Comparison of ENCODE assay signal across 25 cellular contexts in genomic region chr10:106873770-106874717, GRCh38.
DNase-seq lines count a peak whose midpoint lies in the region; ATAC-seq, FAIRE-seq and TF ChIP-seq lines count a peak whose summit lies in the region.
"Had no signal": no experiment of that assay in that cellular context is flagged by ENCODE, and none has a peak within 500 bp of the region (broad histone marks: within the 10 kb centered on the region; RNA-seq: fewer than 3 reads in every experiment).

No MANE protein-coding gene starts in this region.

- no peaks in the 10 kb centered on the region for H4K20me1 ChIP-seq in K562 (replicated peaks; ENCODE audit: control insufficient read depth, insufficient read depth, low read length)
- H4K20me1 ChIP-seq: BLaER1 treated with 17β-estradiol and CSF1 and Interleukin-3, amounts not matched to agents 10 nM and 100 nM had no signal

- H3K9ac ChIP-seq in K562 (ENCODE audit: insufficient read depth in 1 of 2, low read depth in 2 of 2, low read length in 2 of 2) = no peak overlapping the region
- H3K9ac ChIP-seq: BLaER1 treated with 17β-estradiol and CSF1 and Interleukin-3, amounts not matched to agents 10 nM and 100 nM; GM23248 had no signal

- H3K27ac ChIP-seq in K562 (ENCODE audit: extremely low read depth, low read depth, low read length) = no peak overlapping the region
- no peak overlapping the region for H3K27ac ChIP-seq in foreskin keratinocyte
- no peak overlapping the region for H3K27ac ChIP-seq in naive thymus-derived CD4-positive, alpha-beta T cell (ENCODE audit: low read depth, low read length)
- H3K27ac ChIP-seq: BLaER1 treated with 17β-estradiol and CSF1 and Interleukin-3, amounts not matched to agents 10 nM and 100 nM; GM23248 had no signal

- H3K4me1 Mint-ChIP-seq in naive thymus-derived CD8-positive, alpha-beta T cell = no peaks in the 10 kb centered on the region
- no peaks in the 10 kb centered on the region for H3K4me1 Mint-ChIP-seq in naive thymus-derived CD4-positive, alpha-beta T cell
- H3K4me1 Mint-ChIP-seq: T-cell had no signal

- peak; percentile 3 for DNase-seq in CD1c-positive myeloid dendritic cell (ENCODE audit: extremely low spot score)
- DNase-seq in K562 (ENCODE audit: extremely low read depth in 1 of 4, low spot score in 3 of 4) = no peak
- no peak for DNase-seq in naive thymus-derived CD8-positive, alpha-beta T cell
- DNase-seq in foreskin keratinocyte = no peak
- DNase-seq in naive thymus-derived CD4-positive, alpha-beta T cell = no peak
- no peak for DNase-seq in DMS79 (lab: John Stamatoyannopoulos, UW)
- DNase-seq: 8988T; CD8-positive, alpha-beta T cell; GM23248; H9; NCI-H1092; NCI-H1436; NCI-H1930; NCI-H2227 treated with DMSO at 0.1 percent for 48 hours; NCI-H510A treated with DMSO at 0.1 percent for 48 hours; NCI-H748 treated with DMSO at 0.1 percent for 48 hours; NK-92 treated with Interleukin-12 subunit alpha and Interleukin-12 subunit beta, amount 100 ng/mL, for 24 hours; SIG-M5; T-cell had no signal

- TF ChIP-seq RAD21 in K562 (CRISPR knock-in tag; conservative IDR thresholded peaks at IDR 0.05 in 1 of 2, IDR thresholded peaks at IDR 0.05 in 1 of 2) = no peak

- no peak for TF ChIP-seq POLR2A in K562 (conservative IDR thresholded peaks at IDR 0.05)

- H3K79me2 ChIP-seq in K562 (ENCODE audit: control insufficient read depth, insufficient read depth, low read length) = no peaks in the 10 kb centered on the region

- no TSS peak for BruUV-seq in K562 (replicated peaks; lab: Mats Ljungman, UMichigan)

- TF ChIP-seq CTCF in K562 (IDR thresholded peaks at IDR 0.05 in 2 of 3, conservative IDR thresholded peaks at IDR 0.05 in 1 of 3; ENCODE audit: insufficient read depth in 2 of 3, low read depth in 1 of 3, low read length in 3 of 3) = no peak
- TF ChIP-seq CTCF in foreskin keratinocyte (conservative IDR thresholded peaks at IDR 0.05) = no peak

- in situ Hi-C loops in K562 (cut with MboI) = no loop called here

- no peak overlapping the region for H3K27ac Mint-ChIP-seq in naive thymus-derived CD8-positive, alpha-beta T cell
- H3K27ac Mint-ChIP-seq in naive thymus-derived CD4-positive, alpha-beta T cell = no peak overlapping the region
- H3K27ac Mint-ChIP-seq: CD8-positive, alpha-beta T cell; H9; T-cell; T-helper 2 cell treated with Interferon-gamma antibody and Interleukin-4, amounts not matched to agents 5 μg/mL and 100 μg/mL, for 36 hours had no signal

- POLR2A ChIA-PET in K562 (lab: Yijun Ruan, JAX) = no interaction called here
- POLR2A ChIA-PET in naive thymus-derived CD8-positive, alpha-beta T cell (lab: Charles Lee) = no interaction called here
- POLR2A ChIA-PET in naive thymus-derived CD4-positive, alpha-beta T cell (lab: Charles Lee) = no interaction called here

- H3K9me3 ChIP-seq in K562 (replicated peaks; ENCODE audit: control insufficient read depth, insufficient read depth, low read depth, low read length) = no peaks in the 10 kb centered on the region
- H3K9me3 ChIP-seq in naive thymus-derived CD4-positive, alpha-beta T cell (ENCODE audit: control insufficient read depth in 2 of 3, low read length in 3 of 3) = no peaks in the 10 kb centered on the region

- no peak overlapping the region for H3K4me3 Mint-ChIP-seq in naive thymus-derived CD8-positive, alpha-beta T cell
- H3K4me3 Mint-ChIP-seq in naive thymus-derived CD4-positive, alpha-beta T cell = no peak overlapping the region
- H3K4me3 Mint-ChIP-seq: CD8-positive, alpha-beta T cell; H9; T-cell; T-helper 2 cell treated with Interferon-gamma antibody and Interleukin-4, amounts not matched to agents 5 μg/mL and 100 μg/mL, for 36 hours had no signal

- no peaks in the 10 kb centered on the region for H3K36me3 ChIP-seq in K562 (ENCODE audit: control insufficient read depth, insufficient read depth, low read length)
- H3K36me3 ChIP-seq in naive thymus-derived CD4-positive, alpha-beta T cell (ENCODE audit: control insufficient read depth in 2 of 3, insufficient read depth in 3 of 3, low read length in 3 of 3) = no peaks in the 10 kb centered on the region
- H3K36me3 ChIP-seq: BLaER1 treated with 17β-estradiol and CSF1 and Interleukin-3, amounts not matched to agents 10 nM and 100 nM had no signal

- ATAC-seq in GM18867 (IDR thresholded peaks at IDR 0.05; ENCODE audit: unreplicated experiment) (peak; percentile 43), HG02981 (IDR thresholded peaks at IDR 0.05; ENCODE audit: unreplicated experiment) (peak; percentile 50), K562 (no peak), foreskin keratinocyte (no peak)
- ATAC-seq in naive thymus-derived CD8-positive, alpha-beta T cell = no peak
- no peak for ATAC-seq in naive thymus-derived CD4-positive, alpha-beta T cell
- ATAC-seq: CD8-positive, alpha-beta T cell; SK-N-SH treated with all-trans-retinoic acid at 6 μM for 48 hours; T-cell had no signal

- peaks cover 0 to 1% (median 0%) of the 10 kb centered on the region in 5 donors for H3K27me3 Mint-ChIP-seq in naive thymus-derived CD8-positive, alpha-beta T cell
- no peaks in the 10 kb centered on the region for H3K27me3 Mint-ChIP-seq in naive thymus-derived CD4-positive, alpha-beta T cell
- H3K27me3 Mint-ChIP-seq: T-cell had no signal

- H3K9me3 Mint-ChIP-seq in naive thymus-derived CD8-positive, alpha-beta T cell = peaks cover 0 to 28% (median under 1%) of the 10 kb centered on the region in 9 donors
- peaks cover 0 to 19% (median 4%) of the 10 kb centered on the region in 11 donors for H3K9me3 Mint-ChIP-seq in naive thymus-derived CD4-positive, alpha-beta T cell

- H2AFZ ChIP-seq in K562 (ENCODE audit: low read depth, low read length) = no peak overlapping the region
- H2AFZ ChIP-seq: GM23248 had no signal

- H3K27me3 ChIP-seq in K562 (ENCODE audit: control insufficient read depth in 2 of 2, insufficient read depth in 2 of 2, low read length in 2 of 2) (no peaks in the 10 kb centered on the region), foreskin keratinocyte (no peaks in the 10 kb centered on the region)
- no peaks in the 10 kb centered on the region for H3K27me3 ChIP-seq in naive thymus-derived CD4-positive, alpha-beta T cell (ENCODE audit: control insufficient read depth in 2 of 2, insufficient read depth in 2 of 2, low read length in 2 of 2)
- H3K27me3 ChIP-seq: BLaER1 treated with 17β-estradiol and CSF1 and Interleukin-3, amounts not matched to agents 10 nM and 100 nM had no signal

- H3K4me3 ChIP-seq in K562 = no peak overlapping the region
- no peak overlapping the region for H3K4me3 ChIP-seq in naive thymus-derived CD4-positive, alpha-beta T cell (ENCODE audit: low read length)
- H3K4me3 ChIP-seq: BLaER1 treated with 17β-estradiol and CSF1 and Interleukin-3, amounts not matched to agents 10 nM and 100 nM; GM23248 had no signal

- WGBS in K562 (ENCODE audit: insufficient coverage, low coverage, missing lambda C conversion rate) = 32% methylated on average over 5 of the region's 5 CpGs

- no peak overlapping the region for H3K4me2 ChIP-seq in K562 (ENCODE audit: insufficient read depth, low read length)
- H3K4me2 ChIP-seq: BLaER1 treated with 17β-estradiol and CSF1 and Interleukin-3, amounts not matched to agents 10 nM and 100 nM had no signal

- FAIRE-seq in K562 (lab: Jason Lieb, UNC) = no peak
- FAIRE-seq: G401.6 had no signal

- TF ChIP-seq EP300 in K562 (IDR thresholded peaks at IDR 0.05; ENCODE audit: low read length) = no peak

- intact Hi-C loops in K562 (cut with micrococcal nuclease) = no loop called here
- intact Hi-C loops in naive thymus-derived CD4-positive, alpha-beta T cell (cut with micrococcal nuclease) = no loop called here

- no peaks in the 10 kb centered on the region for H3K36me3 Mint-ChIP-seq in naive thymus-derived CD8-positive, alpha-beta T cell
- no peaks in the 10 kb centered on the region for H3K36me3 Mint-ChIP-seq in naive thymus-derived CD4-positive, alpha-beta T cell
- H3K36me3 Mint-ChIP-seq: CD8-positive, alpha-beta T cell; T-cell had no signal

- no peaks in the 10 kb centered on the region for H3K9me1 ChIP-seq in K562 (ENCODE audit: control insufficient read depth, insufficient read depth, low read length)

- CTCF ChIA-PET in K562 (lab: Yijun Ruan, JAX; ENCODE audit: low intra/inter-chr PET ratio) = no interaction called here
- CTCF ChIA-PET in naive thymus-derived CD4-positive, alpha-beta T cell (lab: Charles Lee) = no interaction called here

- H3K4me1 ChIP-seq in K562 (replicated peaks in 1 of 2; ENCODE audit: control insufficient read depth in 2 of 2, insufficient read depth in 2 of 2, low read length in 2 of 2) = peaks cover 0 to 5% of the 10 kb centered on the region in 2 experiments; a peak in 3 of 5 replicates
- H3K4me1 ChIP-seq in foreskin keratinocyte = no peaks in the 10 kb centered on the region
- no peaks in the 10 kb centered on the region for H3K4me1 ChIP-seq in naive thymus-derived CD4-positive, alpha-beta T cell (ENCODE audit: control insufficient read depth in 2 of 2, insufficient read depth in 2 of 2, low read length in 2 of 2)
- H3K4me1 ChIP-seq: BLaER1 treated with 17β-estradiol and CSF1 and Interleukin-3, amounts not matched to agents 10 nM and 100 nM had no signal

TF ChIP-seq in K562, 482 proteins besides CTCF, POLR2A, EP300 and RAD21:
- peak; percentile 61 for TF ChIP-seq RBM25 (IDR thresholded peaks at IDR 0.05; ENCODE audit: low read depth, low read length, severe bottlenecking)
- TF ChIP-seq JUN (IDR thresholded peaks at IDR 0.05; ENCODE audit: borderline replicate concordance, low read depth, low read length) = no peak
- no peak for TF ChIP-seq JUN (CRISPR knock-in tag; IDR thresholded peaks at IDR 0.05; ENCODE audit: borderline replicate concordance)

Comparison
In these comparisons a context has a peak if more than half of its experiments do, and no peak if none do; other contexts are left out.
1. ATAC-seq: peak in GM18867 (single experiment) and HG02981 (single experiment); none in K562 (single experiment), naive thymus-derived CD8-positive, alpha-beta T cell (0 of 2), foreskin keratinocyte (single experiment) and naive thymus-derived CD4-positive, alpha-beta T cell (single experiment).